ENCODE assay signal across 19 cellular contexts in the genomic region with DNA sequence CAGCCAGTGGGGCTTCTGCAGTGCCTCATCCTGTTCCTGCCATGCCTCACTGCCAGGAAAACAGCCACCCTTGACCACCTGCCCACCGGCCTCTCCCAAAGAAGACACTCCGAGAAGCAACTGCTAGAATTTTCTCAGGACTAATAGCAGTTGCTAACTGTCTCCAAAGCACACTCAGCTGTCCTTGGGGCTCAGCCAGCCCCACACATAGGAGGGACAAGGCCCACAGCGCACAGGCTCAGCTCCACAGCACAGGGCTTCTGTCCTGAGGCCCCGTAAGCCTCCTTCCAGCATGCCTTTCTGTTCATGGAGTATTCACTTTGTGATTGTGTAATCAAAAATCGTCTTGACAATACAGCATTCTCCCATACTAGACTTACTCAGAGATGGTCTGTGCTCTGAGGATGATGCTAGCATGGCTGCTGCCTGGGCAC.
A peak's percentile ranks its signal among the peaks of the same experiment; 100 is the strongest.
DNase-seq lines count a peak whose midpoint lies in the region; ATAC-seq, FAIRE-seq and TF ChIP-seq lines count a peak whose summit lies in the region.
"Had no signal": no experiment of that assay in that cellular context is flagged by ENCODE, and none has a peak within 500 bp of the region (broad histone marks: within the 10 kb centered on the region; RNA-seq: fewer than 3 reads in every experiment).

No MANE protein-coding gene starts in this region.

- H3K27ac ChIP-seq in K562 (ENCODE audit: extremely low read depth, low read depth, low read length) (no peak overlapping the region), stomach smooth muscle (ENCODE audit: low read length) (peak overlapping the region; percentile 24)
- H3K27ac ChIP-seq: pancreas had no signal

- intact Hi-C loops in K562 (cut with micrococcal nuclease), result no loop called here

- peak; percentile 20 for DNase-seq in activated CD8-positive, alpha-beta memory T cell treated with anti-CD3 and anti-CD28 coated beads, Interleukin-2, amount 50 U/mL, for 48 hours
- no peak for DNase-seq in activated CD8-positive, alpha-beta memory T cell treated with anti-CD3 and anti-CD28 coated beads for 24 hours
- DNase-seq in K562 (ENCODE audit: extremely low read depth in 1 of 4, low spot score in 3 of 4) (no peak), myocyte (ENCODE audit: low read depth) (peak; percentile 35), T-helper 9 cell (no peak), NCI-H2196 treated with DMSO at 0.1 percent for 48 hours (lab: John Stamatoyannopoulos, UW; ENCODE audit: unreplicated experiment) (no peak)
- DNase-seq in stimulated activated CD4-positive, alpha-beta T cell treated with anti-CD3 and anti-CD28 coated beads, Interleukin-2, amount 100 ng/mL, for 48 hours, result no peak
- DNase-seq: activated CD4-positive, alpha-beta T cell treated with anti-CD3 and anti-CD28 coated beads for 1 hour; activated T-cell treated with anti-CD3 and anti-CD28 coated beads for 4 hours; CD4-positive, alpha-beta T cell; NCI-H1694; NCI-H446; SIG-M5 had no signal

- no peaks in the 10 kb centered on the region for H3K79me2 ChIP-seq in K562 (ENCODE audit: control insufficient read depth, insufficient read depth, low read length)

- no peak overlapping the region for H3K9ac ChIP-seq in K562 (ENCODE audit: insufficient read depth in 1 of 2, low read depth in 2 of 2, low read length in 2 of 2)
- H3K9ac ChIP-seq in stomach smooth muscle (ENCODE audit: low read length in 2 of 2), result no peak overlapping the region

- CTCF ChIA-PET in K562 (lab: Yijun Ruan, JAX; ENCODE audit: low intra/inter-chr PET ratio), result no interaction called here

- WGBS in K562 (ENCODE audit: insufficient coverage, low coverage, missing lambda C conversion rate), result 4% methylated on average over 5 of the region's 5 CpGs

- no peak for ATAC-seq in K562

- H3K4me3 ChIP-seq in K562 (no peak overlapping the region), stomach smooth muscle (ENCODE audit: low read length in 2 of 2) (no peak overlapping the region)
- H3K4me3 ChIP-seq: mucosa of descending colon, pancreas had no signal

- no peaks in the 10 kb centered on the region for H3K9me1 ChIP-seq in K562 (ENCODE audit: control insufficient read depth, insufficient read depth, low read length)

- H3K9me3 ChIP-seq in K562 (replicated peaks; ENCODE audit: control insufficient read depth, insufficient read depth, low read depth, low read length), result no peaks in the 10 kb centered on the region
- H3K9me3 ChIP-seq in stomach smooth muscle (ENCODE audit: control insufficient read depth in 2 of 2, low read length in 2 of 2), result no peaks in the 10 kb centered on the region
- H3K9me3 ChIP-seq: mucosa of descending colon, pancreas had no signal

- no peak overlapping the region for H3K4me2 ChIP-seq in K562 (ENCODE audit: insufficient read depth, low read length)

- H3K4me1 ChIP-seq in K562 (replicated peaks in 1 of 2; ENCODE audit: control insufficient read depth in 2 of 2, insufficient read depth in 2 of 2, low read length in 2 of 2), result peaks cover 0 to 5% of the 10 kb centered on the region in 2 experiments; a peak in 2 of 5 replicates
- H3K4me1 ChIP-seq in stomach smooth muscle (ENCODE audit: control insufficient read depth, insufficient read depth, low read length), result peaks cover 14% of the 10 kb centered on the region
- H3K4me1 ChIP-seq: pancreas had no signal

- H3K27me3 ChIP-seq in K562 (ENCODE audit: control insufficient read depth in 2 of 2, insufficient read depth in 2 of 2, low read length in 2 of 2) (peaks cover 0 to 4% of the 10 kb centered on the region in 2 experiments; a peak in 2 of 5 replicates), stomach smooth muscle (ENCODE audit: control insufficient read depth in 1 of 2, insufficient read depth in 2 of 2, low read length in 2 of 2) (peaks cover 0 to 2% of the 10 kb centered on the region in 2 donors)
- H3K27me3 ChIP-seq: pancreas had no signal

- no peak for TF ChIP-seq POLR2A in K562 (conservative IDR thresholded peaks at IDR 0.05)

- H3K36me3 ChIP-seq in K562 (ENCODE audit: control insufficient read depth, insufficient read depth, low read length), result no peaks in the 10 kb centered on the region
- no peaks in the 10 kb centered on the region for H3K36me3 ChIP-seq in stomach smooth muscle (ENCODE audit: control insufficient read depth in 2 of 2, insufficient read depth in 2 of 2, low read length in 2 of 2)
- H3K36me3 ChIP-seq: pancreas had no signal

- POLR2A ChIA-PET in K562 (lab: Yijun Ruan, JAX), result interaction anchor here (1.0 kb wide), 1 partner anchor 9 kb away, joined by 3 read pairs; no protein-coding TSS in a partner anchor

- TF ChIP-seq CTCF in K562 (IDR thresholded peaks at IDR 0.05 in 2 of 3, conservative IDR thresholded peaks at IDR 0.05 in 1 of 3; ENCODE audit: insufficient read depth in 2 of 3, low read depth in 1 of 3, low read length in 3 of 3), result no peak

- in situ Hi-C loops in K562 (cut with MboI), result no loop called here

- BruUV-seq in K562 (replicated peaks; lab: Mats Ljungman, UMichigan), result no TSS peak

- no peaks in the 10 kb centered on the region for H4K20me1 ChIP-seq in K562 (replicated peaks; ENCODE audit: control insufficient read depth, insufficient read depth, low read length)

- no peak overlapping the region for H2AFZ ChIP-seq in K562 (ENCODE audit: low read depth, low read length)

- TF ChIP-seq RAD21 in K562 (CRISPR knock-in tag; conservative IDR thresholded peaks at IDR 0.05 in 1 of 2, IDR thresholded peaks at IDR 0.05 in 1 of 2), result no peak

- FAIRE-seq in K562 (lab: Jason Lieb, UNC), result no peak
- FAIRE-seq: endometrium, GM18507, H54, pancreas had no signal

- no peak for TF ChIP-seq EP300 in K562 (IDR thresholded peaks at IDR 0.05; ENCODE audit: low read length)

TF ChIP-seq in K562, 482 proteins besides CTCF, POLR2A, EP300 and RAD21 (continues in another document):
- TF ChIP-seq MEF2D (tag; conservative IDR thresholded peaks at IDR 0.05; ENCODE audit: low read depth), result no peak
- no peak for TF ChIP-seq ZFP30 (CRISPR knock-in tag; IDR thresholded peaks at IDR 0.05; ENCODE audit: borderline replicate concordance)
- TF ChIP-seq ZNF23 (CRISPR knock-in tag; IDR thresholded peaks at IDR 0.05), result no peak
- TF ChIP-seq, protein P1, sequence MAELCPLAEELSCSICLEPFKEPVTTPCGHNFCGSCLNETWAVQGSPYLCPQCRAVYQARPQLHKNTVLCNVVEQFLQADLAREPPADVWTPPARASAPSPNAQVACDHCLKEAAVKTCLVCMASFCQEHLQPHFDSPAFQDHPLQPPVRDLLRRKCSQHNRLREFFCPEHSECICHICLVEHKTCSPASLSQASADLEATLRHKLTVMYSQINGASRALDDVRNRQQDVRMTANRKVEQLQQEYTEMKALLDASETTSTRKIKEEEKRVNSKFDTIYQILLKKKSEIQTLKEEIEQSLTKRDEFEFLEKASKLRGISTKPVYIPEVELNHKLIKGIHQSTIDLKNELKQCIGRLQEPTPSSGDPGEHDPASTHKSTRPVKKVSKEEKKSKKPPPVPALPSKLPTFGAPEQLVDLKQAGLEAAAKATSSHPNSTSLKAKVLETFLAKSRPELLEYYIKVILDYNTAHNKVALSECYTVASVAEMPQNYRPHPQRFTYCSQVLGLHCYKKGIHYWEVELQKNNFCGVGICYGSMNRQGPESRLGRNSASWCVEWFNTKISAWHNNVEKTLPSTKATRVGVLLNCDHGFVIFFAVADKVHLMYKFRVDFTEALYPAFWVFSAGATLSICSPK (IDR thresholded peaks at IDR 0.05; ENCODE audit: borderline replicate concordance), result no peak
- no peak for TF ChIP-seq MYBL2 (IDR thresholded peaks at IDR 0.05; ENCODE audit: low read depth)
- no peak for TF ChIP-seq MYBL2 (CRISPR knock-in tag; IDR thresholded peaks at IDR 0.05; ENCODE audit: borderline replicate concordance)
- TF ChIP-seq HNRNPH1 (optimal IDR thresholded peaks at IDR 0.05; ENCODE audit: low read depth, low read length), result no peak
- no peak for TF ChIP-seq JUNB (CRISPR knock-in tag; conservative IDR thresholded peaks at IDR 0.05)
- TF ChIP-seq MCM2 (IDR thresholded peaks at IDR 0.05; ENCODE audit: low read depth), result no peak
- no peak for TF ChIP-seq XRCC5 (IDR thresholded peaks at IDR 0.05; ENCODE audit: low read depth, low read length)
- TF ChIP-seq, protein P2, sequence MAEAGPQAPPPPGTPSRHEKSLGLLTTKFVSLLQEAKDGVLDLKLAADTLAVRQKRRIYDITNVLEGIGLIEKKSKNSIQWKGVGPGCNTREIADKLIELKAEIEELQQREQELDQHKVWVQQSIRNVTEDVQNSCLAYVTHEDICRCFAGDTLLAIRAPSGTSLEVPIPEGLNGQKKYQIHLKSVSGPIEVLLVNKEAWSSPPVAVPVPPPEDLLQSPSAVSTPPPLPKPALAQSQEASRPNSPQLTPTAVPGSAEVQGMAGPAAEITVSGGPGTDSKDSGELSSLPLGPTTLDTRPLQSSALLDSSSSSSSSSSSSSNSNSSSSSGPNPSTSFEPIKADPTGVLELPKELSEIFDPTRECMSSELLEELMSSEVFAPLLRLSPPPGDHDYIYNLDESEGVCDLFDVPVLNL (CRISPR knock-in tag; IDR thresholded peaks at IDR 0.05; ENCODE audit: low read depth), result no peak
- TF ChIP-seq CEBPB (tag; IDR thresholded peaks at IDR 0.05), result peak; percentile 72
- TF ChIP-seq HMG20B (CRISPR knock-in tag; IDR thresholded peaks at IDR 0.05), result no peak
- TF ChIP-seq, protein P3, sequence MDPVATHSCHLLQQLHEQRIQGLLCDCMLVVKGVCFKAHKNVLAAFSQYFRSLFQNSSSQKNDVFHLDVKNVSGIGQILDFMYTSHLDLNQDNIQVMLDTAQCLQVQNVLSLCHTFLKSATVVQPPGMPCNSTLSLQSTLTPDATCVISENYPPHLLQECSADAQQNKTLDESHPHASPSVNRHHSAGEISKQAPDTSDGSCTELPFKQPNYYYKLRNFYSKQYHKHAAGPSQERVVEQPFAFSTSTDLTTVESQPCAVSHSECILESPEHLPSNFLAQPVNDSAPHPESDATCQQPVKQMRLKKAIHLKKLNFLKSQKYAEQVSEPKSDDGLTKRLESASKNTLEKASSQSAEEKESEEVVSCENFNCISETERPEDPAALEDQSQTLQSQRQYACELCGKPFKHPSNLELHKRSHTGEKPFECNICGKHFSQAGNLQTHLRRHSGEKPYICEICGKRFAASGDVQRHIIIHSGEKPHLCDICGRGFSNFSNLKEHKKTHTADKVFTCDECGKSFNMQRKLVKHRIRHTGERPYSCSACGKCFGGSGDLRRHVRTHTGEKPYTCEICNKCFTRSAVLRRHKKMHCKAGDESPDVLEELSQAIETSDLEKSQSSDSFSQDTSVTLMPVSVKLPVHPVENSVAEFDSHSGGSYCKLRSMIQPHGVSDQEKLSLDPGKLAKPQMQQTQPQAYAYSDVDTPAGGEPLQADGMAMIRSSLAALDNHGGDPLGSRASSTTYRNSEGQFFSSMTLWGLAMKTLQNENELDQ (CRISPR knock-in tag; IDR thresholded peaks at IDR 0.05; ENCODE audit: borderline replicate concordance), result no peak

Comparison
In these comparisons a context has a peak if more than half of its experiments do, and no peak if none do; other contexts are left out.
1. DNase-seq: peak in activated CD8-positive, alpha-beta memory T cell treated with anti-CD3 and anti-CD28 coated beads, Interleukin-2, amount 50 U/mL, for 48 hours (single experiment) and myocyte (single experiment); none in activated CD8-positive, alpha-beta memory T cell treated with anti-CD3 and anti-CD28 coated beads for 24 hours (single experiment), K562 (0 of 4), T-helper 9 cell (single experiment), NCI-H2196 treated with DMSO at 0.1 percent for 48 hours (single experiment) and stimulated activated CD4-positive, alpha-beta T cell treated with anti-CD3 and anti-CD28 coated beads, Interleukin-2, amount 100 ng/mL, for 48 hours (0 of 2).